Comparison of ENCODE assay signal across 1 cellular context in genomic region chr3:195657475-195658372, GRCh38.
A peak's percentile ranks its signal among the peaks of the same experiment; 100 is the strongest.
TF ChIP-seq lines count a peak whose summit lies in the region.

No MANE protein-coding gene starts in this region.

TF ChIP-seq in K562, 482 proteins besides CTCF, POLR2A, EP300 and RAD21 (continued from another document):
- TF ChIP-seq RCOR1 (IDR thresholded peaks at IDR 0.05; ENCODE audit: borderline replicate concordance in 1 of 2, low read depth in 2 of 2, low read length in 2 of 2) (0 out of 4 replicates have a peak, but pooled peaks of 1 of the 2 experiments have one; percentile 15), ZBTB7A (IDR thresholded peaks at IDR 0.05; ENCODE audit: borderline replicate concordance, control insufficient read depth, low read depth, low read length) (peak; percentile 67), PHF8 (IDR thresholded peaks at IDR 0.05; ENCODE audit: borderline replicate concordance, low read length) (peak; percentile 44; the same call in 1 of the 2 replicates)
